In genomic region chr18:79784965-79785770, GRCh38 we compare ENCODE assay signal across 15 cellular contexts. TPM values are rescaled to one million over a fixed set of nuclear protein-coding genes. Genes with fewer than 3 reads are reported as not detected.
A peak's percentile ranks its signal among the peaks of the same experiment; 100 is the strongest.
DNase-seq lines count a peak whose midpoint lies in the region; ATAC-seq and TF ChIP-seq lines count a peak whose summit lies in the region.
"Had no signal": no experiment of that assay in that cellular context is flagged by ENCODE, and none has a peak within 500 bp of the region (broad histone marks: within the 10 kb centered on the region; RNA-seq: fewer than 3 reads in every experiment).

No MANE protein-coding gene starts in this region.

- H3K9me3 ChIP-seq in GM23248 (ENCODE audit: low read depth) (no peaks in the 10 kb centered on the region), SJCRH30 (replicated peaks) (no peaks in the 10 kb centered on the region), upper lobe of right lung (no peaks in the 10 kb centered on the region), vagina (no peaks in the 10 kb centered on the region), heart left ventricle (no peaks in the 10 kb centered on the region)
- H3K9me3 ChIP-seq: HAP-1, prostate gland had no signal

- 37 to 47% methylated on average over 32 of the region's 32 CpGs for WGBS in GM23248 (ENCODE audit: low coverage in 1 of 2, low lambda C conversion rate in 2 of 2, missing lambda C conversion rate in 2 of 2), 2 experiments
- WGBS in heart left ventricle, 4 donors = 58 to 76% (median 71%) methylated on average over 32 of the region's 32 CpGs

- no peaks in the 10 kb centered on the region for H4K20me1 ChIP-seq in GM23248 (ENCODE audit: insufficient read depth)

- TF ChIP-seq POLR2A in vagina (IDR thresholded peaks at IDR 0.05) = no peak
- TF ChIP-seq POLR2A in heart left ventricle (IDR thresholded peaks at IDR 0.05) = no peak

- H3K9ac ChIP-seq in GM23248 = no peak overlapping the region

- in situ Hi-C loops in GM23248 (cut with MboI) = no loop called here

- no peak overlapping the region for H2AFZ ChIP-seq in GM23248

- H3K4me2 ChIP-seq in GM23248 (ENCODE audit: unreplicated experiment) = no peak overlapping the region

- ATAC-seq in upper lobe of right lung = no peak
- no peak for ATAC-seq in heart left ventricle

- no peaks in the 10 kb centered on the region for H3K9me2 ChIP-seq in GM23248 (ENCODE audit: insufficient read depth)

- H3K4me1 ChIP-seq in GM23248 (ENCODE audit: insufficient read depth) = no peaks in the 10 kb centered on the region
- 0 out of 2 replicates have a peak, but pooled peaks cover 3% of the 10 kb centered on the region for H3K4me1 ChIP-seq in SJCRH30
- H3K4me1 ChIP-seq in upper lobe of right lung = no peaks in the 10 kb centered on the region
- H3K4me1 ChIP-seq in vagina = no peaks in the 10 kb centered on the region
- H3K4me1 ChIP-seq in heart left ventricle = peaks cover 0 to 11% (median 5%) of the 10 kb centered on the region in 12 donors
- H3K4me1 ChIP-seq: HAP-1 had no signal

- no peak for TF ChIP-seq CTCF in upper lobe of right lung (IDR thresholded peaks at IDR 0.05)
- TF ChIP-seq CTCF in vagina (IDR thresholded peaks at IDR 0.05) = no peak
- no peak for TF ChIP-seq CTCF in heart left ventricle (IDR thresholded peaks at IDR 0.05)

- H3F3A ChIP-seq in GM23248 (ENCODE audit: insufficient read depth) = no peaks in the 10 kb centered on the region

- H3K36me3 ChIP-seq in GM23248 (ENCODE audit: low read depth) (no peaks in the 10 kb centered on the region), SJCRH30 (no peaks in the 10 kb centered on the region), upper lobe of right lung (no peaks in the 10 kb centered on the region), vagina (no peaks in the 10 kb centered on the region), heart left ventricle (no peaks in the 10 kb centered on the region)
- H3K36me3 ChIP-seq: HAP-1, prostate gland, SJSA1 had no signal

- no peaks in the 10 kb centered on the region for H3K79me2 ChIP-seq in GM23248 (ENCODE audit: insufficient read depth)

- no peak overlapping the region for H3K27ac ChIP-seq in GM23248
- no peak overlapping the region for H3K27ac ChIP-seq in SJCRH30
- H3K27ac ChIP-seq in upper lobe of right lung = no peak overlapping the region
- H3K27ac ChIP-seq in vagina = no peak overlapping the region
- no peak overlapping the region for H3K27ac ChIP-seq in heart left ventricle
- H3K27ac ChIP-seq: prostate gland, SJSA1 had no signal

- H3K27me3 ChIP-seq in GM23248 (replicated peaks; ENCODE audit: insufficient read depth) (peaks cover 22% of the 10 kb centered on the region), SJCRH30 (no peaks in the 10 kb centered on the region), upper lobe of right lung (peaks cover 62% of the 10 kb centered on the region), vagina (no peaks in the 10 kb centered on the region), heart left ventricle (peaks cover 33 to 71% (median 43%) of the 10 kb centered on the region in 9 donors)

- peak; percentile 47 for DNase-seq in GM23248
- DNase-seq in SJCRH30 = peak; percentile 39 to 46
- DNase-seq in left kidney (ENCODE audit: low read depth, low spot score) = peak; percentile 37
- DNase-seq in upper lobe of right lung = peak; percentile 46
- no peak for DNase-seq in activated CD4-positive, alpha-beta T cell treated with anti-CD3 and anti-CD28 coated beads, Interleukin-2, amount 50 U/mL, for 1 hour
- no peak for DNase-seq in vagina (ENCODE audit: extremely low spot score in 2 of 2)
- no peak for DNase-seq in heart left ventricle
- DNase-seq: activated naive CD4-positive, alpha-beta T cell treated with anti-CD3 and anti-CD28 coated beads for 36 hours; glutamatergic neuron; MM.1S; NK-92 treated with Interleukin-12 subunit alpha and Interleukin-12 subunit beta, amount 100 ng/mL, for 24 hours had no signal

- intact Hi-C loops in upper lobe of right lung (cut with DNase I) (no loop called here), vagina (cut with DNase I) (no loop called here), heart left ventricle (cut with DNase I) (no loop called here)

- no peak overlapping the region for H3K4me3 ChIP-seq in GM23248
- H3K4me3 ChIP-seq in SJCRH30 = peak overlapping the region; percentile 33
- no peak overlapping the region for H3K4me3 ChIP-seq in upper lobe of right lung
- no peak overlapping the region for H3K4me3 ChIP-seq in vagina
- H3K4me3 ChIP-seq in heart left ventricle = no peak overlapping the region
- H3K4me3 ChIP-seq: HAP-1, prostate gland, SJSA1 had no signal

RNA-seq across cellular contexts. Expression of gene KCNG2, which starts 12.6 kb away (rescaled TPM):
- total RNA-seq in GM23248 (2014; rRNA removed; shearing (Covaris generic)) = not detected in 2 replicates
- polyA plus RNA-seq in GM23248 (2016; fragmentation: Nextera tagmentation; extraction: Ambion mirVana) = not detected in 2 replicates
- total RNA-seq in SJCRH30 (2014; rRNA removed; shearing (Covaris generic)) = not detected in 2 replicates
- total RNA-seq in upper lobe of right lung = 0.46 TPM
- not detected for total RNA-seq in vagina
- total RNA-seq in heart left ventricle = 1 to 10 TPM in 1 of 9 donors, under 1 TPM in 1, not detected in 7; 0.18 to 1.5 TPM
- under 1 TPM in 1 of 2 donors, not detected in 1; 0.07 TPM for polyA plus RNA-seq in heart left ventricle
- total RNA-seq: activated naive CD4-positive, alpha-beta T cell treated with anti-CD3 and anti-CD28 coated beads for 36 hours; SJSA1 had no signal
- polyA plus RNA-seq: keratinocyte had no signal

Comparison
In these comparisons a context has a peak if more than half of its experiments do, and no peak if none do; other contexts are left out.
1. DNase-seq: peak in GM23248 (single experiment), SJCRH30 (2 of 2), left kidney (single experiment) and upper lobe of right lung (single experiment); none in activated CD4-positive, alpha-beta T cell treated with anti-CD3 and anti-CD28 coated beads, Interleukin-2, amount 50 U/mL, for 1 hour (single experiment), vagina (0 of 2) and heart left ventricle (0 of 5).